10 cellular contexts compared by ENCODE assay signal in genomic region chr2:15313657-15314056, GRCh38.
A peak's percentile ranks its signal among the peaks of the same experiment; 100 is the strongest.
DNase-seq lines count a peak whose midpoint lies in the region; ATAC-seq, FAIRE-seq and TF ChIP-seq lines count a peak whose summit lies in the region.
"Had no signal": no experiment of that assay in that cellular context is flagged by ENCODE, and none has a peak within 500 bp of the region (broad histone marks: within the 10 kb centered on the region; RNA-seq: fewer than 3 reads in every experiment).

No MANE protein-coding gene starts in this region.

- DNase-seq in AG08395 (ENCODE audit: low spot score) (peak; percentile 19), GM19239 (ENCODE audit: insufficient read length, low spot score) (no peak), SK-N-SH (no peak), body of pancreas (no peak), DMS153 treated with DMSO at 0.1 percent for 48 hours (lab: John Stamatoyannopoulos, UW; ENCODE audit: unreplicated experiment) (no peak), NCI-H128 (lab: John Stamatoyannopoulos, UW; ENCODE audit: unreplicated experiment) (no peak), small intestine (no peak)
- DNase-seq: stimulated activated CD4-positive, alpha-beta T cell treated with anti-CD3 and anti-CD28 coated beads, Interleukin-12 subunit alpha, Interleukin-12 subunit beta, amount 100 ng/mL, for 4 hours had no signal

- H3K4me3 ChIP-seq in SK-N-SH (ENCODE audit: low read depth in 2 of 2, low read length in 1 of 2) (no peak overlapping the region), body of pancreas (no peak overlapping the region), small intestine (ENCODE audit: low read depth in 1 of 2, low read length in 2 of 2) (no peak overlapping the region)
- H3K4me3 ChIP-seq: SJSA1 had no signal

- H4K20me1 ChIP-seq in SK-N-SH (ENCODE audit: insufficient read depth): no peaks in the 10 kb centered on the region

- H3K4me1 ChIP-seq in SK-N-SH (ENCODE audit: control insufficient read depth in 1 of 2, insufficient read depth in 2 of 2, low read depth in 1 of 2, low read length in 1 of 2) (no peaks in the 10 kb centered on the region), body of pancreas (no peaks in the 10 kb centered on the region), small intestine (ENCODE audit: control insufficient read depth in 2 of 2, insufficient read depth in 1 of 2, low read depth in 1 of 2, low read length in 1 of 2) (no peaks in the 10 kb centered on the region)
- H3K4me1 ChIP-seq: SJSA1 had no signal

- no peak overlapping the region for H3K27ac ChIP-seq in SK-N-SH (ENCODE audit: low read depth in 2 of 2, low read length in 1 of 2)
- H3K27ac ChIP-seq in body of pancreas: no peak overlapping the region
- no peak overlapping the region for H3K27ac ChIP-seq in small intestine (ENCODE audit: low read depth in 1 of 2, low read length in 1 of 2)
- H3K27ac ChIP-seq: SJSA1 had no signal

- no peak for TF ChIP-seq EP300 in SK-N-SH (IDR thresholded peaks at IDR 0.05; ENCODE audit: borderline replicate concordance in 1 of 2, low read depth in 1 of 2, low read length in 1 of 2)

- H3F3A ChIP-seq in SK-N-SH (replicated peaks; ENCODE audit: insufficient read depth): no peaks in the 10 kb centered on the region

- TF ChIP-seq RAD21 in SK-N-SH (IDR thresholded peaks at IDR 0.05; ENCODE audit: low read length): no peak

- H3K9me2 ChIP-seq in SK-N-SH: no peaks in the 10 kb centered on the region

- peaks cover 0 to 5% of the 10 kb centered on the region in 2 experiments for H3K36me3 ChIP-seq in SK-N-SH (replicated peaks in 1 of 2; ENCODE audit: control insufficient read depth in 1 of 2, insufficient read depth in 2 of 2, low read length in 1 of 2)
- H3K36me3 ChIP-seq in body of pancreas (replicated peaks in 1 of 2; ENCODE audit: insufficient read depth in 1 of 2, low read depth in 2 of 2): no peaks in the 10 kb centered on the region
- H3K36me3 ChIP-seq in small intestine (ENCODE audit: control insufficient read depth in 2 of 2, insufficient read depth in 2 of 2, low read length in 2 of 2): peaks cover 0 to 6% of the 10 kb centered on the region in 2 donors
- H3K36me3 ChIP-seq: SJSA1 had no signal

- CTCF ChIA-PET in SK-N-SH (lab: Yijun Ruan, JAX): no interaction called here

- POLR2A ChIA-PET in SK-N-SH (lab: Yijun Ruan, JAX): no interaction called here

- FAIRE-seq in GM19239 (lab: Jason Lieb, UNC) (peak; percentile 73), small intestine (lab: Jason Lieb, UNC) (no peak)

- intact Hi-C loops in body of pancreas (cut with DNase I): no loop called here

- TF ChIP-seq CTCF in SK-N-SH (IDR thresholded peaks at IDR 0.05): no peak
- TF ChIP-seq CTCF in body of pancreas (IDR thresholded peaks at IDR 0.05): no peak

- ATAC-seq in HG03045 (IDR thresholded peaks at IDR 0.05; ENCODE audit: unreplicated experiment): peak; percentile 72
- no peak for ATAC-seq in body of pancreas

- H3K9me3 ChIP-seq in SK-N-SH: no peaks in the 10 kb centered on the region
- H3K9me3 ChIP-seq in body of pancreas: no peaks in the 10 kb centered on the region
- H3K9me3 ChIP-seq in small intestine (ENCODE audit: control insufficient read depth, low read depth): no peaks in the 10 kb centered on the region
- H3K9me3 ChIP-seq: SJSA1 had no signal

- no peak overlapping the region for H3K9ac ChIP-seq in SK-N-SH

- no peaks in the 10 kb centered on the region for H3K79me2 ChIP-seq in SK-N-SH (ENCODE audit: insufficient read depth)

- WGBS in SK-N-SH (ENCODE audit: low lambda C conversion rate): 69% methylated on average over 1 of the region's 1 CpG
- WGBS in body of pancreas, 2 donors: 84 to 90% methylated on average over 1 of the region's 1 CpG
- 68 to 88% (median 68%) methylated on average over 1 of the region's 1 CpG for WGBS in small intestine, 3 donors

- no peak overlapping the region for H2AFZ ChIP-seq in SK-N-SH (ENCODE audit: low read depth)

- H3K27me3 ChIP-seq in SK-N-SH (ENCODE audit: insufficient read depth) (no peaks in the 10 kb centered on the region), body of pancreas (no peaks in the 10 kb centered on the region), small intestine (ENCODE audit: control insufficient read depth in 2 of 2, insufficient read depth in 2 of 2, low read length in 2 of 2) (no peaks in the 10 kb centered on the region)
- H3K27me3 ChIP-seq: SJSA1 had no signal

- no peak for TF ChIP-seq POLR2A in body of pancreas (IDR thresholded peaks at IDR 0.05)

- no peak overlapping the region for H3K4me2 ChIP-seq in SK-N-SH

TF ChIP-seq in SK-N-SH, 30 proteins besides CTCF, POLR2A, EP300 and RAD21:
- TF ChIP-seq RXRA (IDR thresholded peaks at IDR 0.05; ENCODE audit: borderline replicate concordance, low read depth) (peak; percentile 59; the same call in 1 of the 2 replicates), GABPA (IDR thresholded peaks at IDR 0.05; ENCODE audit: low read depth) (no peak), RCOR1 (IDR thresholded peaks at IDR 0.05; ENCODE audit: low read length) (no peak), FOSL2 (IDR thresholded peaks at IDR 0.05; ENCODE audit: borderline replicate concordance, low read depth) (peak; percentile 33; the same call in 1 of the 2 replicates), IRF3 (IDR thresholded peaks at IDR 0.05; ENCODE audit: low read depth, low read length) (no peak), FOXJ3 (CRISPR knock-in tag; IDR thresholded peaks at IDR 0.05) (no peak), TAF1 (IDR thresholded peaks at IDR 0.05; ENCODE audit: borderline replicate concordance, low read depth, low read length) (no peak), ELF1 (IDR thresholded peaks at IDR 0.05) (no peak), MEF2A (IDR thresholded peaks at IDR 0.05; ENCODE audit: borderline replicate concordance, low read depth) (no peak), TCF12 (IDR thresholded peaks at IDR 0.05) (peak; percentile 24; the same call in 1 of the 2 replicates), JUND (IDR thresholded peaks at IDR 0.05) (peak; percentile 40; the same call in 1 of the 2 replicates)
- TF ChIP-seq, protein P1, sequence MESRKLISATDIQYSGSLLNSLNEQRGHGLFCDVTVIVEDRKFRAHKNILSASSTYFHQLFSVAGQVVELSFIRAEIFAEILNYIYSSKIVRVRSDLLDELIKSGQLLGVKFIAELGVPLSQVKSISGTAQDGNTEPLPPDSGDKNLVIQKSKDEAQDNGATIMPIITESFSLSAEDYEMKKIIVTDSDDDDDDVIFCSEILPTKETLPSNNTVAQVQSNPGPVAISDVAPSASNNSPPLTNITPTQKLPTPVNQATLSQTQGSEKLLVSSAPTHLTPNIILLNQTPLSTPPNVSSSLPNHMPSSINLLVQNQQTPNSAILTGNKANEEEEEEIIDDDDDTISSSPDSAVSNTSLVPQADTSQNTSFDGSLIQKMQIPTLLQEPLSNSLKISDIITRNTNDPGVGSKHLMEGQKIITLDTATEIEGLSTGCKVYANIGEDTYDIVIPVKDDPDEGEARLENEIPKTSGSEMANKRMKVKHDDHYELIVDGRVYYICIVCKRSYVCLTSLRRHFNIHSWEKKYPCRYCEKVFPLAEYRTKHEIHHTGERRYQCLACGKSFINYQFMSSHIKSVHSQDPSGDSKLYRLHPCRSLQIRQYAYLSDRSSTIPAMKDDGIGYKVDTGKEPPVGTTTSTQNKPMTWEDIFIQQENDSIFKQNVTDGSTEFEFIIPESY (IDR thresholded peaks at IDR 0.05; ENCODE audit: borderline replicate concordance, low read depth): no peak
- TF ChIP-seq, protein P2, sequence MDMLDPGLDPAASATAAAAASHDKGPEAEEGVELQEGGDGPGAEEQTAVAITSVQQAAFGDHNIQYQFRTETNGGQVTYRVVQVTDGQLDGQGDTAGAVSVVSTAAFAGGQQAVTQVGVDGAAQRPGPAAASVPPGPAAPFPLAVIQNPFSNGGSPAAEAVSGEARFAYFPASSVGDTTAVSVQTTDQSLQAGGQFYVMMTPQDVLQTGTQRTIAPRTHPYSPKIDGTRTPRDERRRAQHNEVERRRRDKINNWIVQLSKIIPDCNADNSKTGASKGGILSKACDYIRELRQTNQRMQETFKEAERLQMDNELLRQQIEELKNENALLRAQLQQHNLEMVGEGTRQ (IDR thresholded peaks at IDR 0.05; ENCODE audit: borderline replicate concordance, low read depth, low read length): no peak
